ENCODE assay signal across 34 cellular contexts in the genomic region with DNA sequence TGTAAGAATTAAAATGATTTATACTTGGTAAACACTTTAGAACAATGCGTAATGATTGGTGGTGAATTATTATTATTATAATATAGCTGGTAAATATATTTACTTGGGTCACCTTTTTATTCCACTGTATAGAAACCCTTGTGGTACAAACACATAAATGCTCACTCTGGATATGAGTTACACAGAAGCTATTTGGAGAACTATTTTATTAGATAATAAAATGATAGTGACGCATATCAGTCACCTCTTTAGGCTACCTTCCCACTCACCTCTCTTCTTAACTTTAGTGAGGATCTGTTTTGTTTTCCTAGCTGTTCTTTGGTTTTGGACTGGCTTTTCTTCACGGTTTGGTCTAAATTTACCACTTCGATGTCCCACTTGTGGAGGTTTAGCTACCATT.
"Had no signal": no experiment of that assay in that cellular context is flagged by ENCODE, and none has a peak within 500 bp of the region (broad histone marks: within the 10 kb centered on the region; RNA-seq: fewer than 3 reads in every experiment).

No MANE protein-coding gene starts in this region.

- DNase-seq: Karpas-422, Kasumi-1, MG63, MM.1S, MV-4-11, NCI-H1048, NCI-H1092, NCI-H1092 treated with DMSO at 0.1 percent for 48 hours, NCI-H1105, NCI-H1105 treated with DMSO at 0.1 percent for 48 hours, NCI-H1417, NCI-H1417 treated with DMSO at 0.1 percent for 48 hours, NCI-H1436, NCI-H1436 treated with DMSO at 0.1 percent for 48 hours, NCI-H146, NCI-H1694, NCI-H1694 treated with DMSO at 0.1 percent for 48 hours, NCI-H187, NCI-H187 treated with DMSO at 0.1 percent for 48 hours, NCI-H1930, NCI-H2029, NCI-H2029 treated with DMSO at 0.1 percent for 48 hours, NCI-H2081, NCI-H2081 treated with DMSO at 0.1 percent for 48 hours, NCI-H2107, NCI-H2171, NCI-H2171 treated with DMSO at 0.1 percent for 48 hours, NCI-H2227 treated with DMSO at 0.1 percent for 48 hours, NCI-H226, NCI-H345, NCI-H446, NCI-H446 treated with DMSO at 0.1 percent for 48 hours, NCI-H510A, NCI-H510A treated with DMSO at 0.1 percent for 48 hours had no signal

- H3K36me3 ChIP-seq: MG63 had no signal

- H3K4me3 ChIP-seq: MG63 had no signal
